In genomic region chr1:29202584-29203340, GRCh38 we compare ENCODE assay signal across 1 cellular context.
TF ChIP-seq lines count a peak whose summit lies in the region.

No MANE protein-coding gene starts in this region.

TF ChIP-seq in K562, 482 proteins besides CTCF, POLR2A, EP300 and RAD21 (continued from another document and continues in another):
- TF ChIP-seq ZBTB1 (CRISPR knock-in tag; IDR thresholded peaks at IDR 0.05; ENCODE audit: borderline replicate concordance, low read depth), result no peak
- TF ChIP-seq POLR2G (IDR thresholded peaks at IDR 0.05; ENCODE audit: low read depth, low read length), result no peak
- no peak for TF ChIP-seq ADNP (tag; IDR thresholded peaks at IDR 0.05)
- TF ChIP-seq SETDB1 (IDR thresholded peaks at IDR 0.05; ENCODE audit: low read length), result peak; percentile 67
- TF ChIP-seq ARHGAP35 (IDR thresholded peaks at IDR 0.05; ENCODE audit: partially characterized antibody), result no peak
- TF ChIP-seq, protein P1, sequence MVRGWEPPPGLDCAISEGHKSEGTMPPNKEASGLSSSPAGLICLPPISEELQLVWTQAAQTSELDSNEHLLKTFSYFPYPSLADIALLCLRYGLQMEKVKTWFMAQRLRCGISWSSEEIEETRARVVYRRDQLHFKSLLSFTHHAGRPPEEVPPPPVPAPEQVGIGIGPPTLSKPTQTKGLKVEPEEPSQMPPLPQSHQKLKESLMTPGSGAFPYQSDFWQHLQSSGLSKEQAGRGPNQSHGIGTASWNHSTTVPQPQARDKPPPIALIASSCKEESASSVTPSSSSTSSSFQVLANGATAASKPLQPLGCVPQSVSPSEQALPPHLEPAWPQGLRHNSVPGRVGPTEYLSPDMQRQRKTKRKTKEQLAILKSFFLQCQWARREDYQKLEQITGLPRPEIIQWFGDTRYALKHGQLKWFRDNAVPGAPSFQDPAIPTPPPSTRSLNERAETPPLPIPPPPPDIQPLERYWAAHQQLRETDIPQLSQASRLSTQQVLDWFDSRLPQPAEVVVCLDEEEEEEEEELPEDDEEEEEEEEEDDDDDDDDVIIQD (CRISPR knock-in tag; IDR thresholded peaks at IDR 0.05), result no peak
- TF ChIP-seq ZBTB33 (CRISPR knock-in tag; IDR thresholded peaks at IDR 0.05), result peak; percentile 45; the same call in 1 of the 2 replicates
- peak; percentile 95 for TF ChIP-seq DPF2 (IDR thresholded peaks at IDR 0.05)
- TF ChIP-seq CBX3 (IDR thresholded peaks at IDR 0.05; ENCODE audit: borderline replicate concordance in 1 of 2, low read length in 2 of 2), result peak in 1 of 2 experiments; percentile 73; a peak in 1 of 3 replicates
- TF ChIP-seq, protein P2, sequence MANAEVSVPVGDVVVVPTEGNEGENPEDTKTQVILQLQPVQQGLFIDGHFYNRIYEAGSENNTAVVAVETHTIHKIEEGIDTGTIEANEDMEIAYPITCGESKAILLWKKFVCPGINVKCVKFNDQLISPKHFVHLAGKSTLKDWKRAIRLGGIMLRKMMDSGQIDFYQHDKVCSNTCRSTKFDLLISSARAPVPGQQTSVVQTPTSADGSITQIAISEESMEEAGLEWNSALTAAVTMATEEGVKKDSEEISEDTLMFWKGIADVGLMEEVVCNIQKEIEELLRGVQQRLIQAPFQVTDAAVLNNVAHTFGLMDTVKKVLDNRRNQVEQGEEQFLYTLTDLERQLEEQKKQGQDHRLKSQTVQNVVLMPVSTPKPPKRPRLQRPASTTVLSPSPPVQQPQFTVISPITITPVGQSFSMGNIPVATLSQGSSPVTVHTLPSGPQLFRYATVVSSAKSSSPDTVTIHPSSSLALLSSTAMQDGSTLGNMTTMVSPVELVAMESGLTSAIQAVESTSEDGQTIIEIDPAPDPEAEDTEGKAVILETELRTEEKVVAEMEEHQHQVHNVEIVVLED (CRISPR knock-in tag; IDR thresholded peaks at IDR 0.05), result peak; percentile 20; the same call in 1 of the 2 replicates
- TF ChIP-seq KLF1 (tag; IDR thresholded peaks at IDR 0.05), result no peak
- TF ChIP-seq ZEB2 (IDR thresholded peaks at IDR 0.05), result 0 out of 2 replicates have a peak, but pooled peaks have one; percentile 43
- TF ChIP-seq MIER1 (IDR thresholded peaks at IDR 0.05; ENCODE audit: low read depth), result 0 out of 2 replicates have a peak, but pooled peaks have one; percentile 1
- no peak for TF ChIP-seq SAFB2 (IDR thresholded peaks at IDR 0.05; ENCODE audit: borderline replicate concordance, low read depth, low read length, severe bottlenecking)
- TF ChIP-seq C11orf30 (IDR thresholded peaks at IDR 0.05; ENCODE audit: low read depth), result peak; percentile 86
- TF ChIP-seq, protein P3, sequence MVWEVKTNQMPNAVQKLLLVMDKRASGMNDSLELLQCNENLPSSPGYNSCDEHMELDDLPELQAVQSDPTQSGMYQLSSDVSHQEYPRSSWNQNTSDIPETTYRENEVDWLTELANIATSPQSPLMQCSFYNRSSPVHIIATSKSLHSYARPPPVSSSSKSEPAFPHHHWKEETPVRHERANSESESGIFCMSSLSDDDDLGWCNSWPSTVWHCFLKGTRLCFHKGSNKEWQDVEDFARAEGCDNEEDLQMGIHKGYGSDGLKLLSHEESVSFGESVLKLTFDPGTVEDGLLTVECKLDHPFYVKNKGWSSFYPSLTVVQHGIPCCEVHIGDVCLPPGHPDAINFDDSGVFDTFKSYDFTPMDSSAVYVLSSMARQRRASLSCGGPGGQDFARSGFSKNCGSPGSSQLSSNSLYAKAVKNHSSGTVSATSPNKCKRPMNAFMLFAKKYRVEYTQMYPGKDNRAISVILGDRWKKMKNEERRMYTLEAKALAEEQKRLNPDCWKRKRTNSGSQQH (CRISPR knock-in tag; IDR thresholded peaks at IDR 0.05), result peak; percentile 56; the same call in 1 of the 2 replicates
- no peak; the same call in 1 of the 2 replicates for TF ChIP-seq ZNF76 (CRISPR knock-in tag; IDR thresholded peaks at IDR 0.05; ENCODE audit: borderline replicate concordance)
- TF ChIP-seq, protein P4, sequence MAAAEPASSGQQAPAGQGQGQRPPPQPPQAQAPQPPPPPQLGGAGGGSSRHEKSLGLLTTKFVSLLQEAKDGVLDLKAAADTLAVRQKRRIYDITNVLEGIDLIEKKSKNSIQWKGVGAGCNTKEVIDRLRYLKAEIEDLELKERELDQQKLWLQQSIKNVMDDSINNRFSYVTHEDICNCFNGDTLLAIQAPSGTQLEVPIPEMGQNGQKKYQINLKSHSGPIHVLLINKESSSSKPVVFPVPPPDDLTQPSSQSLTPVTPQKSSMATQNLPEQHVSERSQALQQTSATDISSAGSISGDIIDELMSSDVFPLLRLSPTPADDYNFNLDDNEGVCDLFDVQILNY (CRISPR knock-in tag; IDR thresholded peaks at IDR 0.05), result 0 out of 2 replicates have a peak, but pooled peaks have one; percentile 41
- TF ChIP-seq CBX1 (IDR thresholded peaks at IDR 0.05; ENCODE audit: low read depth), result no peak
- TF ChIP-seq TAF15 (IDR thresholded peaks at IDR 0.05; ENCODE audit: low read depth, low read length), result no peak
- no peak for TF ChIP-seq ELK3 (CRISPR knock-in tag; IDR thresholded peaks at IDR 0.05)
- TF ChIP-seq MCM2 (IDR thresholded peaks at IDR 0.05; ENCODE audit: low read depth), result no peak
- no peak for TF ChIP-seq DDX20 (tag; IDR thresholded peaks at IDR 0.05; ENCODE audit: low read depth)
- peak; percentile 77 for TF ChIP-seq SMARCC2 (IDR thresholded peaks at IDR 0.05; ENCODE audit: low read depth)
- no peak for TF ChIP-seq ZNF586 (CRISPR knock-in tag; conservative IDR thresholded peaks at IDR 0.05)
- peak; percentile 90; the same call in 1 of the 2 replicates for TF ChIP-seq MYNN (IDR thresholded peaks at IDR 0.05)
- no peak for TF ChIP-seq MYNN (CRISPR knock-in tag; IDR thresholded peaks at IDR 0.05)
- peak; percentile 84 for TF ChIP-seq TAL1 (IDR thresholded peaks at IDR 0.05)
- no peak for TF ChIP-seq RERE (CRISPR knock-in tag; IDR thresholded peaks at IDR 0.05; ENCODE audit: borderline replicate concordance)
- no peak for TF ChIP-seq ZNF75A (CRISPR knock-in tag; IDR thresholded peaks at IDR 0.05)
- TF ChIP-seq ESRRB (CRISPR knock-in tag; IDR thresholded peaks at IDR 0.05; ENCODE audit: borderline replicate concordance), result no peak
- TF ChIP-seq CTBP1 (IDR thresholded peaks at IDR 0.05; ENCODE audit: borderline replicate concordance), result peak; percentile 97
- TF ChIP-seq ZKSCAN1 (IDR thresholded peaks at IDR 0.05; ENCODE audit: low read depth, low read length), result 0 out of 2 replicates have a peak, but pooled peaks have one; percentile 57
- no peak for TF ChIP-seq ZBTB8A (IDR thresholded peaks at IDR 0.05; ENCODE audit: partially characterized antibody)
- TF ChIP-seq SIN3B (IDR thresholded peaks at IDR 0.05; ENCODE audit: low read depth), result no peak
- TF ChIP-seq POLR3A (IDR thresholded peaks at IDR 0.05; ENCODE audit: borderline replicate concordance, extremely low read depth, insufficient read depth, insufficient read length), result no peak
- TF ChIP-seq PTRF (tag; IDR thresholded peaks at IDR 0.05), result no peak
- no peak for TF ChIP-seq RBM15 (IDR thresholded peaks at IDR 0.05; ENCODE audit: insufficient read depth, low read length)
- TF ChIP-seq SOX6 (IDR thresholded peaks at IDR 0.05), result peak; percentile 84
- no peak for TF ChIP-seq CBX8 (IDR thresholded peaks at IDR 0.05; ENCODE audit: borderline replicate concordance, extremely low read depth, low read depth, low read length, poor library complexity, severe bottlenecking)
- TF ChIP-seq SAFB (IDR thresholded peaks at IDR 0.05; ENCODE audit: borderline replicate concordance, low read depth, low read length), result no peak
- TF ChIP-seq MEF2D (tag; conservative IDR thresholded peaks at IDR 0.05; ENCODE audit: low read depth), result no peak
- no peak for TF ChIP-seq CHD1 (IDR thresholded peaks at IDR 0.05; ENCODE audit: low read length)
- no peak for TF ChIP-seq RFX5 (IDR thresholded peaks at IDR 0.05; ENCODE audit: low read depth, low read length)
- TF ChIP-seq PHF8 (IDR thresholded peaks at IDR 0.05; ENCODE audit: borderline replicate concordance, low read length), result no peak
- no peak for TF ChIP-seq RNF219 (CRISPR knock-in tag; IDR thresholded peaks at IDR 0.05)
